8 cellular contexts compared by ENCODE assay signal in the genomic region with DNA sequence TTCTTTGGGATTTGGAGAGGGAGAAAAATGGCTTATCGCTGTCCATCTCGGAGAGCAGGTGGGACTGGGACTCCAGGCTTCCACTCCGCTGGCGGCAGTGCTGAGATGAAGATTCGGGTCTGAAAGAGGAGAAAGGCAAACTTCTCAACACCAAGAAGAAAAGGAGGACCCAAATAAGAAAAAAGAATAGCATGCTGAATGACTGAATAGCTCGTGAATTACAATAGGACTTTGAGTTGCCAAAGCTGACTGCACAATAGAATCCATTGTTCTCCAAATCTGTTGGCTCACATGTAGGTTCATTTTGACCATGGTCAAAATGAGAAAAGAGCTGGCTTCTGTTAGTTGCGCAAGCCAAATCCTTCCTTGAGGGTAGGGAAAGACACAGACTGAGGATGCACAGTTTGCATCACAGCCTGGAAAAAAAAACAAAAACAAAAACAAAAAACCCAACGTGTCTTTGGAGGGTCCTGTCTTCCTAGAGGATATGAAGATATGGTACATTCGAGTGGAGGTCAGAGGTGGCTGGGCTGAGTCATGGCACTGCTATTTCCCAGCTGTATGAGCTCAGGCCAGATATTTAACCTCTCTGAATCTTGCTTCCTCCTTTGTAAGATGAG. TPM values are rescaled to one million over a fixed set of nuclear protein-coding genes. Genes with fewer than 3 reads are reported as not detected.
A peak's percentile ranks its signal among the peaks of the same experiment; 100 is the strongest.
DNase-seq lines count a peak whose midpoint lies in the region; ATAC-seq and TF ChIP-seq lines count a peak whose summit lies in the region.
"Had no signal": no experiment of that assay in that cellular context is flagged by ENCODE, and none has a peak within 500 bp of the region (broad histone marks: within the 10 kb centered on the region; RNA-seq: fewer than 3 reads in every experiment).

No MANE protein-coding gene starts in this region.

- DNase-seq in IMR-90 (peak; percentile 72), mammary epithelial cell (peak; percentile 76), islet precursor cell (peak; percentile 79), suprapubic skin (ENCODE audit: low spot score in 2 of 2) (no peak), NCI-H774 (lab: John Stamatoyannopoulos, UW) (no peak), erythroblast (lab: John Stamatoyannopoulos, UW) (no peak), COLO668 (lab: John Stamatoyannopoulos, UW; ENCODE audit: unreplicated experiment) (no peak)
- DNase-seq: immature natural killer cell had no signal

- no peak overlapping the region for H2BK15ac ChIP-seq in IMR-90 (ENCODE audit: low read depth, low read length)

- BruUV-seq in IMR-90 (replicated peaks; lab: Mats Ljungman, UMichigan) (no TSS peak), mammary epithelial cell (replicated peaks; lab: Mats Ljungman, UMichigan) (no TSS peak)

- no peak overlapping the region for H3K18ac ChIP-seq in IMR-90 (ENCODE audit: low read depth, low read length)

- peak overlapping the region in 1 of 2 experiments; percentile 15; a peak in 1 of 4 replicates for H4K8ac ChIP-seq in IMR-90 (ENCODE audit: low read depth in 2 of 2, low read length in 2 of 2)

- H3K4ac ChIP-seq in IMR-90 (ENCODE audit: low read depth, low read length), result no peak overlapping the region

- POLR2A ChIA-PET in IMR-90 (lab: Charles Lee; ENCODE audit: unreplicated experiment), result no interaction called here

- TF ChIP-seq POLR2A in IMR-90 (IDR thresholded peaks at IDR 0.05; ENCODE audit: low read depth, low read length) (no peak), suprapubic skin (IDR thresholded peaks at IDR 0.05) (no peak), erythroblast (IDR thresholded peaks at IDR 0.05; ENCODE audit: low read length) (no peak)

- dilution Hi-C loops in IMR-90 (cut with HindIII; ENCODE audit: low sequenced_read_pairs, unreplicated experiment), result no loop called here
- dilution Hi-C loops in mammary epithelial cell (cut with HindIII; ENCODE audit: low sequenced_read_pairs), result no loop called here

- TF ChIP-seq RAD21 in IMR-90 (IDR thresholded peaks at IDR 0.05; ENCODE audit: low read length), result no peak

- H2AFZ ChIP-seq in IMR-90 (replicated peaks; ENCODE audit: low read length, poor library complexity) (peak overlapping the region; percentile 16), mammary epithelial cell (ENCODE audit: low read depth, low read length) (no peak overlapping the region)

- no peak overlapping the region for H3K14ac ChIP-seq in IMR-90 (replicated peaks; ENCODE audit: low read depth, low read length)

- H3K9me3 ChIP-seq in IMR-90 (ENCODE audit: control insufficient read depth, insufficient read depth, low read length), result no peaks in the 10 kb centered on the region
- no peaks in the 10 kb centered on the region for H3K9me3 ChIP-seq in mammary epithelial cell (replicated peaks; ENCODE audit: insufficient read depth, low read length)
- no peaks in the 10 kb centered on the region for H3K9me3 ChIP-seq in suprapubic skin

- H3K27ac ChIP-seq in IMR-90 (ENCODE audit: insufficient read depth, low read length), result no peak overlapping the region
- H3K27ac ChIP-seq in mammary epithelial cell (ENCODE audit: insufficient read depth, low read depth, low read length), result peak overlapping the region; percentile 87
- H3K27ac ChIP-seq in suprapubic skin, result peak overlapping the region; percentile 8

- peaks cover 4% of the 10 kb centered on the region for H3K4me1 ChIP-seq in IMR-90 (ENCODE audit: control insufficient read depth, insufficient read depth, low read length)
- H3K4me1 ChIP-seq in mammary epithelial cell (ENCODE audit: insufficient read depth, low read length), result peaks cover 47% of the 10 kb centered on the region
- H3K4me1 ChIP-seq in suprapubic skin, result peaks cover 24% of the 10 kb centered on the region

- no peak overlapping the region for H2AK5ac ChIP-seq in IMR-90 (ENCODE audit: low read depth, low read length)

- H3K79me1 ChIP-seq in IMR-90 (ENCODE audit: low read depth in 1 of 2, low read length in 2 of 2), result no peaks in the 10 kb centered on the region

- no peak overlapping the region for H4K91ac ChIP-seq in IMR-90 (ENCODE audit: insufficient read depth, low read depth, low read length)

- H3K27me3 ChIP-seq in IMR-90 (ENCODE audit: control insufficient read depth, insufficient read depth, low read length) (no peaks in the 10 kb centered on the region), mammary epithelial cell (ENCODE audit: insufficient read depth, low read length) (no peaks in the 10 kb centered on the region), suprapubic skin (no peaks in the 10 kb centered on the region)

- ATAC-seq in IMR-90 (ENCODE audit: low read depth), result peak; percentile 81

- H3K4me2 ChIP-seq in IMR-90 (ENCODE audit: low read depth, low read length) (0 out of 2 replicates have a peak overlapping the region, but pooled peaks have one; percentile 12), mammary epithelial cell (ENCODE audit: insufficient read depth, low read depth, low read length) (peak overlapping the region; percentile 56)

- no peak overlapping the region for H4K5ac ChIP-seq in IMR-90 (ENCODE audit: low read depth, low read length)

- CTCF ChIA-PET in IMR-90 (lab: Yijun Ruan, JAX) (interaction anchor here (0.7 to 1.8 kb wide), 5 partner anchors 12 to 125 kb away, joined by 3 to 6 read pairs (median 3); no protein-coding TSS in a partner anchor), mammary epithelial cell (lab: Charles Lee; ENCODE audit: low non-redundant PET) (no interaction called here)

- whole genome bisulfite sequencing in IMR-90 (ENCODE audit: extremely low coverage in 2 of 2, insufficient read length in 1 of 2), 2 experiments, result no CpG with 5 or more reads among the region's 9 CpGs
- WGBS in mammary epithelial cell (ENCODE audit: low coverage, missing lambda C conversion rate), result 54% methylated on average over 8 of the region's 9 CpGs
- 69% methylated on average over 9 of the region's 9 CpGs for WGBS in suprapubic skin

- H3K9ac ChIP-seq in IMR-90 (ENCODE audit: low read depth, low read length) (no peak overlapping the region), mammary epithelial cell (ENCODE audit: insufficient read depth, low read length) (no peak overlapping the region)

- H3K79me2 ChIP-seq in mammary epithelial cell (ENCODE audit: insufficient read depth, low read length), result peaks cover 20% of the 10 kb centered on the region

- no peak overlapping the region for H2AK9ac ChIP-seq in IMR-90 (replicated peaks; ENCODE audit: low read depth, low read length, poor library complexity)

- TF ChIP-seq EP300 in suprapubic skin (IDR thresholded peaks at IDR 0.05), result no peak

- peak overlapping the region; percentile 17; the same call in 1 of the 2 replicates for H2BK120ac ChIP-seq in IMR-90 (ENCODE audit: low read depth, low read length)

- H2BK5ac ChIP-seq in IMR-90 (ENCODE audit: low read depth, low read length, poor library complexity, severe bottlenecking), result no peak overlapping the region

- H3K4me3 ChIP-seq in IMR-90 (ENCODE audit: insufficient read depth, low read depth, low read length), result no peak overlapping the region
- no peak overlapping the region for H3K4me3 ChIP-seq in mammary epithelial cell (replicated peaks in 1 of 3; ENCODE audit: insufficient read depth in 1 of 3, low read depth in 2 of 3, low read length in 3 of 3)
- H3K4me3 ChIP-seq in suprapubic skin, result no peak overlapping the region

- intact Hi-C loops in IMR-90 (cut with micrococcal nuclease) (no loop called here), mammary epithelial cell (cut with micrococcal nuclease) (loop anchor here (1.0 kb wide), 1 partner anchor 31 kb away; no protein-coding TSS in a partner anchor)

- in situ Hi-C loops in IMR-90 (cut with MboI; ENCODE audit: low sequenced_read_pairs) (no loop called here), mammary epithelial cell (cut with MboI; ENCODE audit: low sequenced_read_pairs in 2 of 2) (no loop called here)

- no peaks in the 10 kb centered on the region for H3K36me3 ChIP-seq in IMR-90 (ENCODE audit: control insufficient read depth, insufficient read depth, low read length)
- peaks cover 31% of the 10 kb centered on the region for H3K36me3 ChIP-seq in mammary epithelial cell (ENCODE audit: insufficient read depth, low read length)
- peaks cover 73% of the 10 kb centered on the region for H3K36me3 ChIP-seq in suprapubic skin

- no peak overlapping the region for H3K23ac ChIP-seq in IMR-90 (ENCODE audit: low read depth, low read length)

- no peaks in the 10 kb centered on the region for H4K20me1 ChIP-seq in IMR-90 (ENCODE audit: insufficient read depth, low read length)
- H4K20me1 ChIP-seq in mammary epithelial cell (ENCODE audit: insufficient read depth, low read length), result no peaks in the 10 kb centered on the region

- H2BK20ac ChIP-seq in IMR-90 (ENCODE audit: low read depth, low read length), result peak overlapping the region; percentile 36; the same call in 1 of the 2 replicates

- TF ChIP-seq CTCF in IMR-90 (conservative IDR thresholded peaks at IDR 0.05; ENCODE audit: low read depth, low read length) (no peak), mammary epithelial cell (conservative IDR thresholded peaks at IDR 0.05 in 1 of 2, IDR thresholded peaks at IDR 0.05 in 1 of 2; ENCODE audit: extremely low read depth in 1 of 2, insufficient read depth in 1 of 2, low read depth in 1 of 2, low read length in 2 of 2) (no peak), suprapubic skin (IDR thresholded peaks at IDR 0.05) (no peak)

- H3K56ac ChIP-seq in IMR-90 (ENCODE audit: extremely low read depth, insufficient read depth, low read length), result no peak overlapping the region

- no peaks in the 10 kb centered on the region for H3K9me1 ChIP-seq in IMR-90 (ENCODE audit: insufficient read depth, low read length)

TF ChIP-seq in IMR-90, 13 proteins besides CTCF, POLR2A, EP300 and RAD21:
- TF ChIP-seq SMC3 (IDR thresholded peaks at IDR 0.05; ENCODE audit: low read depth, low read length) (no peak), CEBPB (IDR thresholded peaks at IDR 0.05; ENCODE audit: low read depth, low read length) (peak; percentile 89)

RNA-seq across cellular contexts. Expression of a gene that starts 59.3 kb away (rescaled TPM):
- not detected in 2 replicates for total RNA-seq in IMR-90 (2012; rRNA removed)
- polyA plus RNA-seq in IMR-90 (2012; rRNA removed), result not detected in 2 replicates
- not detected in 2 replicates for polyA plus RNA-seq in IMR-90 (2012; cell fraction: cytosol; rRNA removed)
- not detected in 2 replicates for polyA plus RNA-seq in IMR-90 (2012; cell fraction: nucleus; rRNA removed; ENCODE audit: low replicate concordance)
- total RNA-seq in mammary epithelial cell, result not detected
- polyA plus RNA-seq in mammary epithelial cell, result not detected
- not detected for polyA minus RNA-seq in mammary epithelial cell
- total RNA-seq in suprapubic skin, result under 1 TPM in 1 of 4 donors, not detected in 3; 0.40 TPM

Comparison
In these comparisons a context has a peak if more than half of its experiments do, and no peak if none do; other contexts are left out.
1. DNase-seq: peak in IMR-90 (single experiment), mammary epithelial cell (single experiment) and islet precursor cell (single experiment); none in suprapubic skin (0 of 2), NCI-H774 (single experiment), erythroblast (0 of 2) and COLO668 (single experiment).